8 cellular contexts compared by ENCODE assay signal in the genomic region with DNA sequence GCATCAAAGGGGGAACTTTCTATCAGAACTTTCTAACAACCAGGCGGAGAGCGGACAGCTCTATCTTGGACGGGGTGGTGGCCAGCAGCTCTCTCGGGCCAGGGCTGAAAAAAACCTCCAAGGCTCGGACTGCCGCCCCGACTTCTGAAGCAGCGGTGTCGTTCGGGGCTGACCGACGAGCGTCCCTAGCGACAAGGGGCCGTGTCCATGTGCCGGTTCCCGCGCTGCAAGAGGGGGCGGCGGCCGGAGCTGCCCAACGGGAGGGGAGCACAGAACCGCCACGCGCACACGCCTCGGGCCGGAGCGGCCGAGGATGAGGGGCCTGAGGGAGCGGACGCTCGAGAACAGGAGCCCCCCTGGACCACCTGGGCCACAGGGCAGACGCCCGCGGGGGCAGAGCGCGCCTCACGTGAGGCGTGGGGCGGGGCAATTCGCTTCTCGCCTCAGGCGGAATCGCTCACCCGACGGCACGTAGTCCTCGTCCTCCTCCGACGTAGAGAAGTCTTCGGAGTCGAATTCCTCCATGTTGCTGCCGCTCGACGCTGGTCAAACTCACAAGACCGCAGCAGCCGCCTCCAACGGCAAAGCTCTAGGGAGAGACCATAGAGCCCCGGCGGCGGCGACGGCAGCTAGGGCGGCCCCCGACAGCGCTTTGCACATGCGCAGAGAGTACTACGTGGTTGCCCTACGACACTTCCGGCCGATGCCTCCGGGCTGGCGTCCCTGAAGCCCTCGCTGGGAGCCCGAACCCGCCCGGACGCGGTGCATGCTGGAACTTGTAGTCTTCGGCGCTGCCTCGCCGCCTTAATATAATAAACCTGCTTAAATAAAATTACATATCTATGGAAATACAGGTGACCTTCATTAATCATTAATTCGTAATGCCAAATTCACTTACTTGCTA. TPM values are rescaled to one million over a fixed set of nuclear protein-coding genes. Genes with fewer than 3 reads are reported as not detected.
A peak's percentile ranks its signal among the peaks of the same experiment; 100 is the strongest.
DNase-seq lines count a peak whose midpoint lies in the region; ATAC-seq and TF ChIP-seq lines count a peak whose summit lies in the region.

Gene CFDP1, minus strand, starts transcription at position 676 of the 904 bp plus-strand sequence. Its CDS starts 151 bp downstream, at position 525.

- H3K27me3 Mint-ChIP-seq in activated naive CD8-positive, alpha-beta T cell, result no peaks in the 10 kb centered on the region

- H3K9me3 ChIP-seq in osteoblast (ENCODE audit: low read depth, low read length), result no peaks in the 10 kb centered on the region
- no peaks in the 10 kb centered on the region for H3K9me3 ChIP-seq in thoracic aorta

- H4K20me1 ChIP-seq in osteoblast (ENCODE audit: insufficient read depth, low read length), result peaks cover 4% of the 10 kb centered on the region

- H3K36me3 Mint-ChIP-seq in activated naive CD8-positive, alpha-beta T cell, result peaks cover 2% of the 10 kb centered on the region

- H3K4me3 Mint-ChIP-seq in activated naive CD8-positive, alpha-beta T cell, result peak within 1 kb of the TSS; percentile 91

- no peak for TF ChIP-seq CTCF in osteoblast (IDR thresholded peaks at IDR 0.05; ENCODE audit: extremely low read depth, low read depth, low read length)
- TF ChIP-seq CTCF in thoracic aorta (IDR thresholded peaks at IDR 0.05), result no peak

- H3K9me3 Mint-ChIP-seq in activated naive CD8-positive, alpha-beta T cell (ENCODE audit: low read depth), result no peaks in the 10 kb centered on the region

- ATAC-seq in HG02588 (IDR thresholded peaks at IDR 0.05; ENCODE audit: unreplicated experiment), result peak; percentile 94
- peak; percentile 96 for ATAC-seq in thoracic aorta (ENCODE audit: insufficient number of reproducible peaks, low FRiP score, low read depth)

- H3K79me2 ChIP-seq in osteoblast (ENCODE audit: insufficient read depth, low read length), result peaks cover 49% of the 10 kb centered on the region

- H3K27ac ChIP-seq in osteoblast (ENCODE audit: low read depth, low read length) (peak within 1 kb of the TSS; percentile 100), thoracic aorta (peak within 1 kb of the TSS; percentile 98)

- peak within 1 kb of the TSS; percentile 98 for H3K27ac Mint-ChIP-seq in activated naive CD8-positive, alpha-beta T cell

- peak within 1 kb of the TSS; percentile 86 for H2AFZ ChIP-seq in osteoblast (ENCODE audit: low read length)

- no peaks in the 10 kb centered on the region for H3K27me3 ChIP-seq in osteoblast (ENCODE audit: insufficient read depth, low read length)
- H3K27me3 ChIP-seq in thoracic aorta (replicated peaks; ENCODE audit: insufficient read depth), result no peaks in the 10 kb centered on the region

- DNase-seq in NCI-H1092 treated with DMSO at 0.1 percent for 48 hours (lab: John Stamatoyannopoulos, UW), result peak; percentile 98
- peak; percentile 85 for DNase-seq in SKM-1 (lab: John Stamatoyannopoulos, UW; ENCODE audit: unreplicated experiment)
- peak; percentile 93 for DNase-seq in glomerular visceral epithelial cell (ENCODE audit: extremely low spot score)
- DNase-seq in osteoblast (ENCODE audit: insufficient read length, low spot score, missing footprints), result peak; percentile 98
- DNase-seq in thoracic aorta (ENCODE audit: low spot score), result peak; percentile 85

- peaks cover 4% of the 10 kb centered on the region for H3K4me1 ChIP-seq in osteoblast (ENCODE audit: insufficient read depth, low read length)
- H3K4me1 ChIP-seq in thoracic aorta (ENCODE audit: control insufficient read depth in 1 of 2, low read depth in 2 of 2), result peaks cover 2 to 25% of the 10 kb centered on the region in 2 donors

- H3K4me3 ChIP-seq in GM08714 (ENCODE audit: low read length) (peak within 1 kb of the TSS; percentile 75), osteoblast (ENCODE audit: insufficient read depth, low read length) (peak within 1 kb of the TSS; percentile 98), thoracic aorta (peak within 1 kb of the TSS; percentile 88)

- H3K36me3 ChIP-seq in osteoblast (ENCODE audit: insufficient read depth, low read length) (no peaks in the 10 kb centered on the region), thoracic aorta (no peaks in the 10 kb centered on the region)

- peak within 1 kb of the TSS; percentile 100 for H3K4me2 ChIP-seq in osteoblast (ENCODE audit: insufficient read depth, low read length)

- H3K4me1 Mint-ChIP-seq in activated naive CD8-positive, alpha-beta T cell (ENCODE audit: low read depth), result peaks cover 33% of the 10 kb centered on the region

RNA-seq across cellular contexts. Expression of gene CFDP1, which starts in this region (rescaled TPM):
- total RNA-seq in osteoblast, result 37.7 and 41.3 TPM in 2 replicates
- total RNA-seq in thoracic aorta, result 10 to 100 TPM; 31.1 to 84.7 TPM

Comparison
In these comparisons a context has a peak if more than half of its experiments do, and no peak if none do; other contexts are left out.
1. Peak in every context shown above with its lines: DNase-seq, ATAC-seq, H3K4me3 ChIP-seq and H3K27ac ChIP-seq.